8 cellular contexts compared by ENCODE assay signal in the genomic region with DNA sequence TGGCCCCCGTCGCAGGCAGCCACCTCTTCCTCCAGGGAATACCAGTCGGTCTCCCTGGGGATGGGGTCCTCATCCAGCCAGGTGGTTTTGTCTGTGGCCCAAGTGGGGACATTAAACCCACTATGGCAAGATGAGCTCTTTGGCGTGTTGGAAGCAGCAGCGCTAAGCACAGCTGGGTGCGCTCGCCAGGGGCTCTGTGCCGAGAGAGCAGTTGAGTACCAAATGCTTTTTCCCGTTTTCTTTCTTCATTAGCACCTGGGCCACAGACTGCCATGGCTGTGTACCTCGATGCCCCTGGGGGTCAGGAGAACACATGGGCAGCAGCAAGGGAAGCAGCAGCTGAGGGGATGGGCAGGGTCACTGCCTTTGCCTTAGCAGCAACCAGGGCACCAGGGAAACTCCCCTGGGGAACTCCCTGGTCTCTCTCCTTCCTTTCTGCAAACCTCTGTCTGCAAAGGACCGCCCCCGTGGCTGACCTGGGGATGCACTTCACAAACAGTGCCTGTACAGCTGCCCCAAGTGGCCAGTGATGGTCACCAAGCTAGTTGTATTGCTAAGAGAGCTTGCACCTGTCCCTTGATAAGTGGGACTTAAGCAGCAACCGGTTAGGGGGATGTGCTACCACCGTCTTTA. TPM values are rescaled to one million over a fixed set of nuclear protein-coding genes. Genes with fewer than 3 reads are reported as not detected.
DNase-seq lines count a peak whose midpoint lies in the region; ATAC-seq and TF ChIP-seq lines count a peak whose summit lies in the region.

No MANE protein-coding gene starts in this region.

- no peaks in the 10 kb centered on the region for H3K27me3 ChIP-seq in ovary

- peak; percentile 13 for DNase-seq in activated CD4-positive, alpha-beta T cell treated with anti-CD3 and anti-CD28 coated beads for 48 hours
- DNase-seq in activated CD4-positive, alpha-beta T cell treated with anti-CD3 and anti-CD28 coated beads, Interleukin-2, amount 10 ng/mL, durations not matched to agents 7 days and 5 days: no peak
- DNase-seq in immature natural killer cell: peak; percentile 46 to 59 (median 55)
- DNase-seq in NCI-H345 treated with DMSO at 0.1 percent for 48 hours (lab: John Stamatoyannopoulos, UW; ENCODE audit: unreplicated experiment): no peak
- DNase-seq in ovary: no peak
- no peak for DNase-seq in occipital lobe (lab: John Stamatoyannopoulos, UW)

- peaks cover 3% of the 10 kb centered on the region for H3K9me3 Mint-ChIP-seq in activated CD4-positive, alpha-beta T cell treated with anti-CD3 and anti-CD28 coated beads, Interleukin-2, amount 10 ng/mL, durations not matched to agents 7 days and 5 days
- H3K9me3 Mint-ChIP-seq in immature natural killer cell: no peaks in the 10 kb centered on the region

- POLR2A ChIA-PET in activated CD4-positive, alpha-beta T cell treated with anti-CD3 and anti-CD28 coated beads, Interleukin-2, amount 10 ng/mL, durations not matched to agents 7 days and 5 days (lab: Charles Lee): no interaction called here

- intact Hi-C loops in ovary (cut with DNase I): no loop called here

- H3K27ac Mint-ChIP-seq in activated CD4-positive, alpha-beta T cell treated with anti-CD3 and anti-CD28 coated beads, Interleukin-2, amount 10 ng/mL, durations not matched to agents 7 days and 5 days: no peak overlapping the region
- H3K27ac Mint-ChIP-seq in immature natural killer cell: peak overlapping the region in 5 of 6 donors; percentile 36 to 78 (median 53)

- H3K9me3 ChIP-seq in ovary: no peaks in the 10 kb centered on the region

- H3K36me3 Mint-ChIP-seq in activated CD4-positive, alpha-beta T cell treated with anti-CD3 and anti-CD28 coated beads, Interleukin-2, amount 10 ng/mL, durations not matched to agents 7 days and 5 days (ENCODE audit: low read depth): no peaks in the 10 kb centered on the region
- H3K36me3 Mint-ChIP-seq in immature natural killer cell: peaks cover 4 to 9% (median 4%) of the 10 kb centered on the region in 3 donors

- no peak for TF ChIP-seq POLR2A in ovary (IDR thresholded peaks at IDR 0.05)

- ATAC-seq in GM21526 (IDR thresholded peaks at IDR 0.05; ENCODE audit: low FRiP score, unreplicated experiment) (peak; percentile 93), HG03460 (IDR thresholded peaks at IDR 0.05; ENCODE audit: unreplicated experiment) (peak; percentile 94)

- no peak overlapping the region for H3K4me3 ChIP-seq in ovary

- H3K27me3 Mint-ChIP-seq in activated CD4-positive, alpha-beta T cell treated with anti-CD3 and anti-CD28 coated beads, Interleukin-2, amount 10 ng/mL, durations not matched to agents 7 days and 5 days: no peaks in the 10 kb centered on the region
- peaks cover 0 to 3% (median 2%) of the 10 kb centered on the region in 3 donors for H3K27me3 Mint-ChIP-seq in immature natural killer cell (ENCODE audit: low read depth in 3 of 3)

- H3K4me1 ChIP-seq in ovary (ENCODE audit: insufficient read depth): no peaks in the 10 kb centered on the region

- TF ChIP-seq CTCF in ovary (IDR thresholded peaks at IDR 0.05): no peak

- H3K27ac ChIP-seq in ovary: no peak overlapping the region

- 88 to 95% (median 90%) methylated on average over 14 of the region's 14 CpGs for WGBS in ovary, 3 donors

- H3K4me1 Mint-ChIP-seq in activated CD4-positive, alpha-beta T cell treated with anti-CD3 and anti-CD28 coated beads, Interleukin-2, amount 10 ng/mL, durations not matched to agents 7 days and 5 days: peaks cover 5% of the 10 kb centered on the region
- peaks cover 8 to 16% of the 10 kb centered on the region in 2 donors for H3K4me1 Mint-ChIP-seq in immature natural killer cell

- no peak for TF ChIP-seq EP300 in ovary (IDR thresholded peaks at IDR 0.05)

- no peaks in the 10 kb centered on the region for H3K36me3 ChIP-seq in ovary

- H3K4me3 Mint-ChIP-seq in activated CD4-positive, alpha-beta T cell treated with anti-CD3 and anti-CD28 coated beads, Interleukin-2, amount 10 ng/mL, durations not matched to agents 7 days and 5 days: no peak overlapping the region
- no peak overlapping the region for H3K4me3 Mint-ChIP-seq in immature natural killer cell

- CTCF ChIA-PET in activated CD4-positive, alpha-beta T cell treated with anti-CD3 and anti-CD28 coated beads, Interleukin-2, amount 10 ng/mL, durations not matched to agents 7 days and 5 days (lab: Charles Lee): interaction anchor here (0.6 to 1.3 kb wide), 4 partner anchors 14 to 468 kb away, joined by 3 to 4 read pairs (median 3); no protein-coding TSS in a partner anchor

RNA-seq across cellular contexts. Expression of gene EDARADD, which starts 31.1 kb away (rescaled TPM):
- total RNA-seq in activated CD4-positive, alpha-beta T cell treated with anti-CD3 and anti-CD28 coated beads, Interleukin-2, amount 10 ng/mL, durations not matched to agents 7 days and 5 days: 1 to 10 TPM; 1.6 to 2.0 TPM
- polyA plus RNA-seq in immature natural killer cell (1 to 10 TPM in 2 of 3 donors, not detected in 1; 5.2 to 5.8 TPM), ovary (1 to 10 TPM in 1 of 2 donors, under 1 TPM in 1; 0.29 to 1.1 TPM)
- total RNA-seq in ovary (1 to 10 TPM in 1 of 7 donors, under 1 TPM in 6; 0.42 to 2.9 (median 0.51) TPM), occipital lobe (6.1 TPM)

Comparison
In these comparisons a context has a peak if more than half of its experiments do, and no peak if none do; other contexts are left out.
1. DNase-seq: peak in activated CD4-positive, alpha-beta T cell treated with anti-CD3 and anti-CD28 coated beads for 48 hours (single experiment) and immature natural killer cell (3 of 3); none in activated CD4-positive, alpha-beta T cell treated with anti-CD3 and anti-CD28 coated beads, Interleukin-2, amount 10 ng/mL, durations not matched to agents 7 days and 5 days (single experiment), NCI-H345 treated with DMSO at 0.1 percent for 48 hours (single experiment), ovary (0 of 5) and occipital lobe (single experiment).